Comparison of ENCODE assay signal across 8 cellular contexts in the genomic region with DNA sequence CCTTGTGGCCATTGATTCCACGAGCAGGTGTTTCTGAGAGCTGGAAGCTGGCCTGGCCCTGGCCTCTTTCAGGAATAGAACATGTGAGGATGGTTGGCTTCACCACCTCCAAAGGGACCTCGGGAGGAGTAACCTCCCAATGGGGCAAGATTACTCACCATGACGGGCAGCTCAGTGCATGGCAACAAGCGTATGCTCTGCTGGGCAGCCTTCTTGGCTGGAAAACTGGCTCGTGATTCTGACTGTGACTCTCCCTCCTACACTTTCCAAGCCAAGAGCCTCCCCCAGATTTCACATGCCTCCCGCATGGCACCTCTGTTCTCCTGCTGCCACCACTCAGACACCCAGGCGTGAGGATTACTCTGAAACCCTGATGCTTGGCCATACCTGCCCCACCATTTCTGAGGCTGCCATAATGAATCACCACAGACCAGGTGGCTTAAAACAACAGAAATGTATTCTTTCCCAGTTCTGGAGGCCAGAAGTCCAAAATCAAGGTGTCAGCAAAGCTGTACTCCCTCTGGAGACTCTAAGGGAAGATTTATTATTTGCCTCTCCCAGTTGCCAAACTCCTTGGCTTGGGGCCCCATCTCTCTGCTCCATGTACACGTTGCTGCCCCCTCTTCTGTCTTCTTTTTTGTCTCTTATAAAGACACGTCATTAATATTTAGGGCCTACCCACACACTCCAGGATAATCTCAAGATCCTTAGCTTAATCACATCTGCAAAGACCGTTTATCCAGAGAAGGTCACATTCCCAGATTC.
DNase-seq lines count a peak whose midpoint lies in the region; ATAC-seq and TF ChIP-seq lines count a peak whose summit lies in the region.

No MANE protein-coding gene starts in this region.

- TF ChIP-seq POLR2A in NB4 (IDR thresholded peaks at IDR 0.05; ENCODE audit: extremely low read depth, insufficient read length) (no peak), lower leg skin (IDR thresholded peaks at IDR 0.05) (no peak)

- intact Hi-C loops in lower leg skin (cut with DNase I; ENCODE audit: low total_unique reads), result no loop called here

- DNase-seq in Ammon's horn (ENCODE audit: low spot score) (peak; percentile 49), NB4 (ENCODE audit: low read depth) (peak; percentile 39), NCI-H345 treated with DMSO at 0.1 percent for 48 hours (lab: John Stamatoyannopoulos, UW; ENCODE audit: unreplicated experiment) (no peak), LoVo (ENCODE audit: low spot score) (no peak), lower leg skin (ENCODE audit: low spot score in 2 of 2) (no peak)

- no peak for ATAC-seq in HG02870 (IDR thresholded peaks at IDR 0.05; ENCODE audit: unreplicated experiment)

- H3K27ac ChIP-seq in duodenal mucosa (ENCODE audit: low read depth, low read length) (peak overlapping the region; percentile 11), neutrophil (peak overlapping the region; percentile 97)

- 58 to 63% methylated on average over 10 of the region's 10 CpGs for WGBS in lower leg skin, 2 donors

- H3K4me3 ChIP-seq in NB4 (ENCODE audit: low read depth, low read length) (no peak overlapping the region), duodenal mucosa (ENCODE audit: low read depth in 1 of 2, low read length in 2 of 2) (no peak overlapping the region), neutrophil (ENCODE audit: low read depth in 1 of 2, low read length in 1 of 2) (no peak overlapping the region), lower leg skin (ENCODE audit: low read depth, poor library complexity, severe bottlenecking) (no peak overlapping the region)

- H3K9me3 ChIP-seq in duodenal mucosa (ENCODE audit: control insufficient read depth in 1 of 2, low read length in 2 of 2), result no peaks in the 10 kb centered on the region
- no peaks in the 10 kb centered on the region for H3K9me3 ChIP-seq in neutrophil

- H3K4me1 ChIP-seq in duodenal mucosa (ENCODE audit: control insufficient read depth in 1 of 2, insufficient read depth in 2 of 2, low read length in 2 of 2) (peaks cover 43 to 50% of the 10 kb centered on the region in 2 donors), neutrophil (ENCODE audit: control insufficient read depth in 1 of 2, insufficient read depth in 1 of 2, low read depth in 1 of 2, low read length in 1 of 2) (peaks cover 72 to 96% of the 10 kb centered on the region in 2 experiments)

- H3K27me3 ChIP-seq in duodenal mucosa (ENCODE audit: control insufficient read depth in 1 of 2, insufficient read depth in 2 of 2, low read length in 2 of 2), result no peaks in the 10 kb centered on the region
- H3K27me3 ChIP-seq in neutrophil, result no peaks in the 10 kb centered on the region

- no peak for TF ChIP-seq CTCF in NB4 (IDR thresholded peaks at IDR 0.05; ENCODE audit: low read depth, low read length)
- TF ChIP-seq CTCF in neutrophil (IDR thresholded peaks at IDR 0.05), result no peak
- TF ChIP-seq CTCF in lower leg skin (IDR thresholded peaks at IDR 0.05), result no peak

- H3K36me3 ChIP-seq in duodenal mucosa (ENCODE audit: control insufficient read depth in 1 of 2, insufficient read depth in 2 of 2, low read length in 2 of 2), result no peaks in the 10 kb centered on the region
- H3K36me3 ChIP-seq in neutrophil, result no peaks in the 10 kb centered on the region

- no peak overlapping the region for H3K9ac ChIP-seq in duodenal mucosa (ENCODE audit: low read depth in 1 of 2, low read length in 2 of 2)

Comparison
In these comparisons a context has a peak if more than half of its experiments do, and no peak if none do; other contexts are left out.
1. DNase-seq: peak in Ammon's horn (single experiment) and NB4 (single experiment); none in NCI-H345 treated with DMSO at 0.1 percent for 48 hours (single experiment), LoVo (single experiment) and lower leg skin (0 of 2).